Comparison of ENCODE assay signal across 14 cellular contexts in genomic region chr2:12605936-12606335, GRCh38.
"Had no signal": no experiment of that assay in that cellular context is flagged by ENCODE, and none has a peak within 500 bp of the region (broad histone marks: within the 10 kb centered on the region; RNA-seq: fewer than 3 reads in every experiment).

No MANE protein-coding gene starts in this region.

- DNase-seq: activated CD4-positive, CD25-positive, alpha-beta regulatory T cell; activated naive CD4-positive, alpha-beta T cell treated with anti-CD3 and anti-CD28 coated beads, Interleukin-2, amount 50 U/mL, for 16 hours; amygdala; effector CD4-positive, alpha-beta T cell; tibial artery had no signal

- H3K9me3 ChIP-seq: pancreas, tibial artery, uterus had no signal

- H3K27ac ChIP-seq: cardiac muscle cell, coronary artery, pancreas, skin epidermis, tibial artery, uterus had no signal

- H3K36me3 ChIP-seq: cardiac muscle cell, pancreas, tibial artery, uterus had no signal

- H3K4me3 ChIP-seq: cardiac muscle cell, coronary artery, pancreas, skin epidermis, tibial artery, uterus had no signal

- ATAC-seq: left lobe of liver had no signal

- H3K4me1 ChIP-seq: uterus had no signal

- FAIRE-seq: pancreas, TTC549 had no signal

- H3K4me3 Mint-ChIP-seq: neural crest cell had no signal

- H3K9me3 Mint-ChIP-seq: neural crest cell had no signal

- H3K27me3 ChIP-seq: cardiac muscle cell, pancreas, tibial artery, uterus had no signal

- H3K27ac Mint-ChIP-seq: activated T-helper 2 cell treated with anti-CD3 and anti-CD28 coated beads, Interferon-gamma antibody, Interleukin-2, Interleukin-4, amounts not matched to agents 10 μg/mL and 5 μg/mL and 100 μg/mL, durations not matched to agents 14 hours and 24 hours and 36 hours had no signal
